ENCODE assay signal across 1 cellular context in genomic region chr20:266604-267562, GRCh38.
TF ChIP-seq lines count a peak whose summit lies in the region.

No MANE protein-coding gene starts in this region.

TF ChIP-seq in HepG2, 621 proteins besides CTCF, POLR2A, EP300 and RAD21 (continued from another document):
- TF ChIP-seq RBM22 (optimal IDR thresholded peaks at IDR 0.05; ENCODE audit: low read length) (no peak), RBAK (CRISPR knock-in tag; IDR thresholded peaks at IDR 0.05) (no peak; the same call in 1 of the 2 replicates), RFX3 (CRISPR knock-in tag; IDR thresholded peaks at IDR 0.05) (peak; percentile 46; the same call in 1 of the 2 replicates), ADNP (CRISPR knock-in tag; IDR thresholded peaks at IDR 0.05) (peak; percentile 60; the same call in 1 of the 2 replicates), TCF7L2 (IDR thresholded peaks at IDR 0.05; ENCODE audit: low read depth, low read length) (no peak), MED13 (CRISPR knock-in tag; IDR thresholded peaks at IDR 0.05) (no peak; the same call in 1 of the 2 replicates), ARNT2 (CRISPR knock-in tag; IDR thresholded peaks at IDR 0.05; ENCODE audit: low read depth) (peak; percentile 97), ZNF788 (CRISPR knock-in tag; IDR thresholded peaks at IDR 0.05; ENCODE audit: borderline replicate concordance) (peak; percentile 87; the same call in 1 of the 2 replicates), SP140L (CRISPR knock-in tag; IDR thresholded peaks at IDR 0.05; ENCODE audit: borderline replicate concordance) (peak; percentile 72; the same call in 1 of the 2 replicates), SIX1 (CRISPR knock-in tag; IDR thresholded peaks at IDR 0.05; ENCODE audit: borderline replicate concordance) (no peak; the same call in 1 of the 2 replicates), PAX8 (CRISPR knock-in tag; IDR thresholded peaks at IDR 0.05; ENCODE audit: borderline replicate concordance) (no peak; the same call in 1 of the 2 replicates)
